ENCODE assay signal across 8 cellular contexts in the genomic region with DNA sequence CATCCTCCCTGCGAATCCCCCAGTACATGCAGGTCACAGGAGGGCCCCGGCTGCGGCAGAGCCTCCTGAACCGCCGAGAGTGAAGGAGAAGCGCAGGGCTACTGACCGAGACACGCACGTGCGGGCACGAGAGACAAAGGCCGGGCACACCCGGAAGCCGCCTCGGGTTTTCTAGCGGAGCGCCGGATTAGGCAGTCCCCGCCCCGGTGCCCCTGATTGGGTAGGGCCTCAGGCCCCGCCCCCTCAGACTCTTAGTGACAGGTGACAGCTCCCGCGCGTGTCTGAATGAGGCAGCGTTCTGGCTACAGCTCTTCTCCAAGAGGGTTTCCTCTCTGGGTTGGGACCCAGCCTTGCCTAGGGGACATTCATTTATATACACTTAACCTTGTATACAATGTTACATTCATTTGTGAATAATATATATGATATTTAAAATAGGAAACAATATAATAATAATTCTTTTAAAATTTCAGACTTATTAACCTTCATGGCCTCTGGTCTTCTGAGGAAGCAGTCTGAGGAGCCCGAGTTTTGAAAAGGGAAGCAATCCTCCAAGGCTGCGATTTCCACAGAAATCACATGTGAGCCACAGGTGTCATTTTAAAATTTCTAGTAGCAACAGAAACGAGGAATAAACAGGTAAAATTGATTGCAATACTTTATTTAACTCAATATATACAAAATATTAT. TPM values are rescaled to one million over a fixed set of nuclear protein-coding genes. Genes with fewer than 3 reads are reported as not detected.
DNase-seq lines count a peak whose midpoint lies in the region; ATAC-seq, FAIRE-seq and TF ChIP-seq lines count a peak whose summit lies in the region.
"Not testable (repeated sequence)": the region's sequence is repeated elsewhere in the genome, so short reads cannot be mapped to it uniquely, and the experiment has no call there.

A gene (minus strand): TSS at position 146 of the 689 bp plus-strand sequence. CDS start 143 bp downstream, at position 3.

- H3K27ac Mint-ChIP-seq in activated CD4-positive, alpha-beta T cell treated with anti-CD3 and anti-CD28 coated beads, Interleukin-2, amount 10 ng/mL, durations not matched to agents 24 days and 14 days; endothelial cell (ENCODE audit: unreplicated experiment): not testable (repeated sequence)

- not testable (repeated sequence) for TF ChIP-seq POLR2A in GM12892 (IDR thresholded peaks at IDR 0.05; ENCODE audit: low read depth, low read length)

- not testable (repeated sequence) for DNase-seq in GM12892 (ENCODE audit: insufficient read length); NCI-H460 (ENCODE audit: extremely low read depth, low read depth); activated CD4-positive, alpha-beta T cell treated with anti-CD3 and anti-CD28 coated beads, Interleukin-2, amount 10 ng/mL, durations not matched to agents 24 days and 14 days; endothelial cell (ENCODE audit: low spot score); mesenteric fat pad (ENCODE audit: low spot score)

- intact Hi-C loops in activated CD4-positive, alpha-beta T cell treated with anti-CD3 and anti-CD28 coated beads, Interleukin-2, amount 10 ng/mL, durations not matched to agents 24 days and 14 days (cut with micrococcal nuclease): loop anchor here (2.0 to 10.0 kb wide), 3 partner anchors 39 to 237 kb away; a partner anchor contains a TSS

- TF ChIP-seq CTCF in endothelial cell (IDR thresholded peaks at IDR 0.05; ENCODE audit: unreplicated experiment); subcutaneous adipose tissue (IDR thresholded peaks at IDR 0.05; ENCODE audit: low read depth): not testable (repeated sequence)

- H3K27me3 Mint-ChIP-seq in activated CD4-positive, alpha-beta T cell treated with anti-CD3 and anti-CD28 coated beads, Interleukin-2, amount 10 ng/mL, durations not matched to agents 24 days and 14 days; endothelial cell (ENCODE audit: unreplicated experiment): not testable (repeated sequence)

- peaks cover 26% of the 10 kb centered on the region for H3K36me3 Mint-ChIP-seq in activated CD4-positive, alpha-beta T cell treated with anti-CD3 and anti-CD28 coated beads, Interleukin-2, amount 10 ng/mL, durations not matched to agents 24 days and 14 days (ENCODE audit: low read depth)
- H3K36me3 Mint-ChIP-seq in endothelial cell (ENCODE audit: low read depth, unreplicated experiment): peaks cover 14% of the 10 kb centered on the region

- ATAC-seq in GM21529 (IDR thresholded peaks at IDR 0.05; ENCODE audit: unreplicated experiment) (peak; percentile 98), HG03135 (IDR thresholded peaks at IDR 0.05; ENCODE audit: unreplicated experiment) (peak; percentile 99)

- FAIRE-seq in GM12892 (lab: Jason Lieb, UNC): peak; percentile 99

- not testable (repeated sequence) for H3K4me3 Mint-ChIP-seq in activated CD4-positive, alpha-beta T cell treated with anti-CD3 and anti-CD28 coated beads, Interleukin-2, amount 10 ng/mL, durations not matched to agents 24 days and 14 days
- H3K4me3 Mint-ChIP-seq in endothelial cell (ENCODE audit: unreplicated experiment): peak within 1 kb of the TSS; percentile 77

- not testable (repeated sequence) for H3K9me3 Mint-ChIP-seq in activated CD4-positive, alpha-beta T cell treated with anti-CD3 and anti-CD28 coated beads, Interleukin-2, amount 10 ng/mL, durations not matched to agents 24 days and 14 days; endothelial cell (ENCODE audit: unreplicated experiment)

- peaks cover 11% of the 10 kb centered on the region for H3K4me1 Mint-ChIP-seq in activated CD4-positive, alpha-beta T cell treated with anti-CD3 and anti-CD28 coated beads, Interleukin-2, amount 10 ng/mL, durations not matched to agents 24 days and 14 days
- H3K4me1 Mint-ChIP-seq in endothelial cell (ENCODE audit: unreplicated experiment): peaks cover 18% of the 10 kb centered on the region

RNA-seq across cellular contexts. Expression of the gene that starts here (rescaled TPM):
- 8.6 TPM for polyA plus RNA-seq in GM12892 (2012; ENCODE audit: missing spikeins)
- total RNA-seq in NCI-H460 (2014; rRNA removed; shearing (Covaris generic)): 54.2 and 57.3 TPM in 2 replicates
- 9.0 and 15.9 TPM in 2 replicates for polyA plus RNA-seq in NCI-H460 (2014; cell fraction: nucleus; rRNA removed)
- 14.9 and 18.5 TPM in 2 replicates for total RNA-seq in activated CD4-positive, alpha-beta T cell treated with anti-CD3 and anti-CD28 coated beads, Interleukin-2, amount 10 ng/mL, durations not matched to agents 24 days and 14 days
- total RNA-seq in endothelial cell (ENCODE audit: unreplicated experiment): 138 TPM
- total RNA-seq in mesenteric fat pad: 17.7 TPM
- total RNA-seq in subcutaneous adipose tissue: 10 to 100 TPM; 14.2 to 29.4 (median 23.2) TPM
